2 cellular contexts compared by ENCODE assay signal in genomic region chr3:23882487-23882918, GRCh38.
TF ChIP-seq lines count a peak whose summit lies in the region.

No MANE protein-coding gene starts in this region.

TF ChIP-seq in GM23338, 12 proteins besides CTCF, POLR2A, EP300 and RAD21 (continued from another document):
- TF ChIP-seq REST (IDR thresholded peaks at IDR 0.05; ENCODE audit: unreplicated experiment) (no peak), POLR2AphosphoS5 (IDR thresholded peaks at IDR 0.05; ENCODE audit: low read depth) (no peak), ETS1 (IDR thresholded peaks at IDR 0.05) (no peak), EZH2phosphoT487 (IDR thresholded peaks at IDR 0.05; ENCODE audit: unreplicated experiment) (no peak), STAT1 (IDR thresholded peaks at IDR 0.05; ENCODE audit: unreplicated experiment) (no peak), JUNB (IDR thresholded peaks at IDR 0.05; ENCODE audit: unreplicated experiment) (no peak), CREB1 (CRISPR knock-in tag; IDR thresholded peaks at IDR 0.05; ENCODE audit: low read depth) (no peak), ZNF462 (CRISPR knock-in tag; IDR thresholded peaks at IDR 0.05) (no peak), ZNF331 (CRISPR knock-in tag; IDR thresholded peaks at IDR 0.05; ENCODE audit: low read depth) (no peak)
TF ChIP-seq in GM23338: peak in this region for 0.

TF ChIP-seq in WTC11, 78 proteins besides CTCF, POLR2A, EP300 and RAD21 (continued from another document):
- TF ChIP-seq ZMAT4 (CRISPR knock-in tag; IDR thresholded peaks at IDR 0.05) (no peak), USF1 (CRISPR knock-in tag; IDR thresholded peaks at IDR 0.05) (no peak), NFYB (CRISPR knock-in tag; conservative IDR thresholded peaks at IDR 0.05; ENCODE audit: low read depth) (0 out of 2 replicates have a peak, but pooled peaks have one; percentile 5)
TF ChIP-seq in WTC11: peak in this region for 1.
